ENCODE assay signal across 34 cellular contexts in genomic region chr5:3615217-3615616, GRCh38. TPM values are rescaled to one million over a fixed set of nuclear protein-coding genes. Genes with fewer than 3 reads are reported as not detected.
"Had no signal": no experiment of that assay in that cellular context is flagged by ENCODE, and none has a peak within 500 bp of the region (broad histone marks: within the 10 kb centered on the region; RNA-seq: fewer than 3 reads in every experiment).

No MANE protein-coding gene starts in this region.

- H3K27me3 Mint-ChIP-seq: activated B cell treated with CpG ODN at 0.5 μM for 24 hours; activated CD8-positive, alpha-beta T cell treated with anti-CD3 and anti-CD28 coated beads for 36 hours; activated naive CD8-positive, alpha-beta T cell treated with anti-CD3 and anti-CD28 coated beads, Interleukin-2, amount 50 U/mL, for 24 hours; activated T-helper 17 cell treated with anti-CD3 and anti-CD28 coated beads, Interleukin-2, amount 50 U/mL, for 72 hours; T-helper 17 cell had no signal

- H3K36me3 ChIP-seq: adrenal gland, breast epithelium, colonic mucosa, gastrocnemius medialis, WERI-Rb-1 had no signal

- DNase-seq: activated B cell treated with CpG ODN at 0.5 μM for 24 hours; activated CD4-positive, alpha-beta T cell treated with anti-CD3 and anti-CD28 coated beads for 48 hours; activated CD4-positive, alpha-beta T cell treated with anti-CD3 and anti-CD28 coated beads, Interleukin-2, amount 50 U/mL, for 1 hour; activated CD4-positive, alpha-beta T cell treated with anti-CD3 and anti-CD28 coated beads, Interleukin-2, amount 50 U/mL, for 48 hours; activated CD8-positive, alpha-beta memory T cell treated with anti-CD3 and anti-CD28 coated beads for 24 hours; activated CD8-positive, alpha-beta T cell treated with anti-CD3 and anti-CD28 coated beads for 36 hours; activated effector memory CD4-positive, alpha-beta T cell treated with Interleukin-2 at 50 U/mL for 16 hours; activated naive CD4-positive, alpha-beta T cell treated with anti-CD3 and anti-CD28 coated beads for 36 hours; activated naive CD8-positive, alpha-beta T cell treated with anti-CD3 and anti-CD28 coated beads for 36 hours; activated naive CD8-positive, alpha-beta T cell treated with anti-CD3 and anti-CD28 coated beads, Interleukin-2, amount 50 U/mL, for 24 hours; activated T-cell treated with anti-CD3 and anti-CD28 coated beads, Interleukin-2, amount 50 U/mL, for 4 hours; adrenal gland; amygdala; aorta; central memory CD4-positive, alpha-beta T cell; cerebellar nuclear complex; colonic mucosa; effector CD8-positive, alpha-beta T cell; foreskin fibroblast; gastrocnemius medialis; T-helper 1 cell; T-helper 17 cell; T1000; WERI-Rb-1 had no signal

- H3K9me3 ChIP-seq: adrenal gland, breast epithelium, colonic mucosa, gastrocnemius medialis had no signal

- H3K36me3 Mint-ChIP-seq: activated naive CD4-positive, alpha-beta T cell treated with anti-CD3 and anti-CD28 coated beads, Interleukin-2, amount 50 U/mL, for 24 hours; activated naive CD8-positive, alpha-beta T cell treated with anti-CD3 and anti-CD28 coated beads for 36 hours; brain had no signal

- H3K4me1 ChIP-seq: adrenal gland, breast epithelium, colonic mucosa, gastrocnemius medialis had no signal

- H3K9me3 Mint-ChIP-seq: activated B cell treated with CpG ODN at 0.5 μM for 24 hours; activated CD8-positive, alpha-beta T cell treated with anti-CD3 and anti-CD28 coated beads for 36 hours; activated naive CD4-positive, alpha-beta T cell treated with anti-CD3 and anti-CD28 coated beads, Interleukin-2, amount 50 U/mL, for 24 hours; activated naive CD8-positive, alpha-beta T cell treated with anti-CD3 and anti-CD28 coated beads for 36 hours; activated naive CD8-positive, alpha-beta T cell treated with anti-CD3 and anti-CD28 coated beads, Interleukin-2, amount 50 U/mL, for 24 hours; activated T-cell treated with anti-CD3 and anti-CD28 coated beads, Interleukin-2, amount 50 U/mL, for 4 hours; brain; T-helper 2 cell treated with Interferon-gamma antibody and Interleukin-4, amounts not matched to agents 5 μg/mL and 100 μg/mL, for 36 hours had no signal

- ATAC-seq: activated CD4-positive, CD25-positive, alpha-beta regulatory T cell treated with anti-CD3 and anti-CD28 coated beads, Interleukin-2, amount 50 U/mL, for 24 hours; activated CD8-positive, alpha-beta T cell treated with anti-CD3 and anti-CD28 coated beads for 36 hours; activated naive CD8-positive, alpha-beta T cell treated with anti-CD3 and anti-CD28 coated beads, Interleukin-2, amount 50 U/mL, for 24 hours; activated T-cell treated with anti-CD3 and anti-CD28 coated beads, Interleukin-2, amount 50 U/mL, for 4 hours; activated T-helper 17 cell treated with anti-CD3 and anti-CD28 coated beads, Interleukin-2, amount 50 U/mL, for 72 hours; esophagus mucosa; gastrocnemius medialis; T-helper 17 cell had no signal

- H3K4me3 ChIP-seq: adrenal gland, breast epithelium, cardiac muscle cell, colonic mucosa, gastrocnemius medialis had no signal

- H3K4me1 Mint-ChIP-seq: activated B cell treated with CpG ODN at 0.5 μM for 24 hours; activated naive CD4-positive, alpha-beta T cell treated with anti-CD3 and anti-CD28 coated beads, Interleukin-2, amount 50 U/mL, for 24 hours; activated naive CD8-positive, alpha-beta T cell treated with anti-CD3 and anti-CD28 coated beads for 36 hours; activated naive CD8-positive, alpha-beta T cell treated with anti-CD3 and anti-CD28 coated beads, Interleukin-2, amount 50 U/mL, for 24 hours; activated T-helper 17 cell treated with anti-CD3 and anti-CD28 coated beads, Interleukin-2, amount 50 U/mL, for 72 hours; brain; T-helper 17 cell had no signal

- H3K27ac ChIP-seq: adrenal gland, breast epithelium, cardiac muscle cell, colonic mucosa, gastrocnemius medialis, WERI-Rb-1 had no signal

- H3K27me3 ChIP-seq: adrenal gland, breast epithelium, cardiac muscle cell, colonic mucosa had no signal

- H3K4me3 Mint-ChIP-seq: activated B cell treated with CpG ODN at 0.5 μM for 24 hours; activated CD8-positive, alpha-beta T cell treated with anti-CD3 and anti-CD28 coated beads for 36 hours; activated naive CD4-positive, alpha-beta T cell treated with anti-CD3 and anti-CD28 coated beads for 36 hours; activated naive CD4-positive, alpha-beta T cell treated with anti-CD3 and anti-CD28 coated beads, Interleukin-2, amount 50 U/mL, for 24 hours; activated naive CD8-positive, alpha-beta T cell treated with anti-CD3 and anti-CD28 coated beads for 36 hours; activated naive CD8-positive, alpha-beta T cell treated with anti-CD3 and anti-CD28 coated beads, Interleukin-2, amount 50 U/mL, for 24 hours; activated T-cell treated with anti-CD3 and anti-CD28 coated beads, Interleukin-2, amount 50 U/mL, for 4 hours; activated T-helper 17 cell treated with anti-CD3 and anti-CD28 coated beads, Interleukin-2, amount 50 U/mL, for 72 hours; brain; T-helper 17 cell; T-helper 2 cell treated with Interferon-gamma antibody and Interleukin-4, amounts not matched to agents 5 μg/mL and 100 μg/mL, for 36 hours had no signal

- H3K27ac Mint-ChIP-seq: activated B cell treated with CpG ODN at 0.5 μM for 24 hours; activated CD8-positive, alpha-beta T cell treated with anti-CD3 and anti-CD28 coated beads for 36 hours; activated naive CD4-positive, alpha-beta T cell treated with anti-CD3 and anti-CD28 coated beads for 36 hours; activated naive CD4-positive, alpha-beta T cell treated with anti-CD3 and anti-CD28 coated beads, Interleukin-2, amount 50 U/mL, for 24 hours; activated naive CD8-positive, alpha-beta T cell treated with anti-CD3 and anti-CD28 coated beads for 36 hours; activated naive CD8-positive, alpha-beta T cell treated with anti-CD3 and anti-CD28 coated beads, Interleukin-2, amount 50 U/mL, for 24 hours; activated T-helper 17 cell treated with anti-CD3 and anti-CD28 coated beads, Interleukin-2, amount 50 U/mL, for 72 hours; brain; T-helper 17 cell; T-helper 2 cell treated with Interferon-gamma antibody and Interleukin-4, amounts not matched to agents 5 μg/mL and 100 μg/mL, for 36 hours had no signal

RNA-seq across cellular contexts. Expression of gene IRX1, which starts 19.6 kb away (rescaled TPM):
- total RNA-seq: activated B cell treated with CpG ODN at 0.5 μM for 24 hours; activated CD8-positive, alpha-beta T cell treated with anti-CD3 and anti-CD28 coated beads for 36 hours; activated naive CD4-positive, alpha-beta T cell treated with anti-CD3 and anti-CD28 coated beads for 36 hours; activated naive CD8-positive, alpha-beta T cell treated with anti-CD3 and anti-CD28 coated beads for 36 hours; activated T-cell treated with anti-CD3 and anti-CD28 coated beads, Interleukin-2, amount 50 U/mL, for 4 hours; activated T-helper 17 cell treated with anti-CD3 and anti-CD28 coated beads, Interleukin-2, amount 50 U/mL, for 72 hours; adrenal gland; colonic mucosa; dermis microvascular lymphatic vessel endothelial cell; endothelial cell of umbilical vein; gastrocnemius medialis; T-helper 17 cell had no signal
